31 cellular contexts compared by ENCODE assay signal in genomic region chr2:238811293-238811692, GRCh38. TPM values are rescaled to one million over a fixed set of nuclear protein-coding genes. Genes with fewer than 3 reads are reported as not detected.
DNase-seq lines count a peak whose midpoint lies in the region; FAIRE-seq and TF ChIP-seq lines count a peak whose summit lies in the region.
"Had no signal": no experiment of that assay in that cellular context is flagged by ENCODE, and none has a peak within 500 bp of the region (broad histone marks: within the 10 kb centered on the region; RNA-seq: fewer than 3 reads in every experiment).

No MANE protein-coding gene starts in this region.

- no peak overlapping the region for H2BK120ac ChIP-seq in mesenchymal stem cell (ENCODE audit: low read depth, low read length)

- FAIRE-seq in endometrium (lab: Jason Lieb, UNC): peak; percentile 93
- FAIRE-seq: A549, GM12878, islet of Langerhans, TTC549 had no signal

- no peak overlapping the region for H3K4ac ChIP-seq in mesenchymal stem cell (ENCODE audit: low read depth in 1 of 2, low read length in 2 of 2)

- H2BK15ac ChIP-seq in mesenchymal stem cell (ENCODE audit: low read depth, poor library complexity, severe bottlenecking): no peak overlapping the region

- no peak overlapping the region for H3K27ac ChIP-seq in mesenchymal stem cell (ENCODE audit: low read length, poor library complexity, severe bottlenecking)
- H3K27ac ChIP-seq in A673 (ENCODE audit: low read depth, low read length, poor library complexity, severe bottlenecking): no peak overlapping the region
- H3K27ac ChIP-seq in tibial artery: no peak overlapping the region
- H3K27ac ChIP-seq: A549; BLaER1 treated with 17β-estradiol and CSF1 and Interleukin-3, amounts not matched to agents 10 nM and 100 nM; HL-60; left lung; ovary had no signal

- H3K27me3 ChIP-seq in mesenchymal stem cell (ENCODE audit: control insufficient read depth in 1 of 2, insufficient read depth in 1 of 2, low read length in 2 of 2): peaks cover 3 to 7% of the 10 kb centered on the region in 2 experiments
- H3K27me3 ChIP-seq in A673 (replicated peaks; ENCODE audit: insufficient read depth, low read depth, low read length, poor library complexity): peaks cover 7% of the 10 kb centered on the region
- peaks cover 0 to 17% of the 10 kb centered on the region in 2 donors for H3K27me3 ChIP-seq in tibial artery
- H3K27me3 ChIP-seq: BLaER1 treated with 17β-estradiol and CSF1 and Interleukin-3, amounts not matched to agents 10 nM and 100 nM; ovary had no signal

- TF ChIP-seq CTCF in A673 (conservative IDR thresholded peaks at IDR 0.05; ENCODE audit: low read depth, low read length) (no peak), tibial artery (IDR thresholded peaks at IDR 0.05) (no peak)

- H3K4me3 ChIP-seq in mesenchymal stem cell (ENCODE audit: insufficient read depth in 1 of 2, low read depth in 1 of 2, low read length in 2 of 2) (peak overlapping the region in 1 of 2 experiments; percentile 47), A673 (ENCODE audit: low read depth, low read length, poor library complexity, severe bottlenecking) (no peak overlapping the region), tibial artery (no peak overlapping the region)
- H3K4me3 ChIP-seq: A549; BLaER1 treated with 17β-estradiol and CSF1 and Interleukin-3, amounts not matched to agents 10 nM and 100 nM; GM12878; left lung; ovary; skin epidermis had no signal

- intact Hi-C loops in A673 (cut with micrococcal nuclease; ENCODE audit: unreplicated experiment): no loop called here
- intact Hi-C loops in tibial artery (cut with DNase I; ENCODE audit: low total_unique reads): no loop called here

- H3K4me1 ChIP-seq in mesenchymal stem cell (ENCODE audit: control insufficient read depth, insufficient read depth, low read depth, low read length) (no peaks in the 10 kb centered on the region), A673 (ENCODE audit: insufficient read depth, low read length, poor library complexity, severe bottlenecking) (no peaks in the 10 kb centered on the region), tibial artery (no peaks in the 10 kb centered on the region)
- H3K4me1 ChIP-seq: A549, left lung had no signal

- H3K14ac ChIP-seq in mesenchymal stem cell (ENCODE audit: low read length in 2 of 2): no peak overlapping the region

- H3K9me3 ChIP-seq in mesenchymal stem cell (ENCODE audit: control insufficient read depth, low read length) (peaks cover 36% of the 10 kb centered on the region), A673 (ENCODE audit: low read depth, low read length, poor library complexity, severe bottlenecking) (peaks cover 10% of the 10 kb centered on the region), tibial artery (peaks cover 0 to 15% (median 14%) of the 10 kb centered on the region in 3 donors)
- H3K9me3 ChIP-seq: ovary had no signal

- peak overlapping the region; percentile 90 for H3K9ac ChIP-seq in mesenchymal stem cell (ENCODE audit: low read length)
- H3K9ac ChIP-seq: BLaER1 treated with 17β-estradiol and CSF1 and Interleukin-3, amounts not matched to agents 10 nM and 100 nM had no signal

- no peak overlapping the region for H3K4me2 ChIP-seq in mesenchymal stem cell (ENCODE audit: low read length, poor library complexity, severe bottlenecking)
- H3K4me2 ChIP-seq: A549 had no signal

- no peak overlapping the region for H3K18ac ChIP-seq in mesenchymal stem cell (ENCODE audit: low read depth in 1 of 2, low read length in 2 of 2)

- H2AFZ ChIP-seq in mesenchymal stem cell (ENCODE audit: low read depth, low read length): no peak overlapping the region

- H4K8ac ChIP-seq in mesenchymal stem cell (ENCODE audit: low read length): no peak overlapping the region

- H3K23ac ChIP-seq in mesenchymal stem cell (ENCODE audit: low read length in 2 of 2): no peak overlapping the region

- no peaks in the 10 kb centered on the region for H3K36me3 ChIP-seq in mesenchymal stem cell (ENCODE audit: control insufficient read depth in 1 of 2, insufficient read depth in 2 of 2, low read depth in 1 of 2, low read length in 2 of 2)
- H3K36me3 ChIP-seq in A673 (ENCODE audit: insufficient read depth, low read length, poor library complexity, severe bottlenecking): no peaks in the 10 kb centered on the region
- no peaks in the 10 kb centered on the region for H3K36me3 ChIP-seq in tibial artery
- H3K36me3 ChIP-seq: BLaER1 treated with 17β-estradiol and CSF1 and Interleukin-3, amounts not matched to agents 10 nM and 100 nM; left lung; ovary had no signal

- H2BK12ac ChIP-seq in mesenchymal stem cell (ENCODE audit: low read length in 2 of 2): no peak overlapping the region

- peak; percentile 57 for DNase-seq in AG20443 (ENCODE audit: low spot score)
- peak; percentile 39 for DNase-seq in HCEC 1CT
- no peak for DNase-seq in mesenchymal stem cell
- DNase-seq in NAMALWA (ENCODE audit: low spot score): no peak
- no peak for DNase-seq in A673 (ENCODE audit: low spot score)
- no peak for DNase-seq in inferior parietal cortex (ENCODE audit: extremely low spot score)
- DNase-seq in tibial artery: no peak
- DNase-seq: activated gamma-delta T cell treated with Interleukin-2 at 50 U/mL for 16 hours; activated naive CD8-positive, alpha-beta T cell treated with anti-CD3 and anti-CD28 coated beads, Interleukin-2, amount 50 U/mL, for 24 hours; activated T-cell treated with anti-CD3 and anti-CD28 coated beads, Interleukin-2, amount 50 U/mL, for 4 hours; dermis blood vessel endothelial cell; DMS79; endodermal cell; glutamatergic neuron; left lung; NCI-H1436; NCI-H2081; NCI-H2227 treated with DMSO at 0.1 percent for 48 hours; NCI-H69; ovary; PC-3; stimulated activated naive CD4-positive, alpha-beta T cell treated with Interleukin-2 at 50 U/mL for 16 hours had no signal

- CTCF ChIA-PET in A673 (lab: Charles Lee): no interaction called here

- H3K79me1 ChIP-seq in mesenchymal stem cell (replicated peaks; ENCODE audit: low read length, poor library complexity, severe bottlenecking): no peaks in the 10 kb centered on the region

- no peak overlapping the region for H4K91ac ChIP-seq in mesenchymal stem cell (ENCODE audit: low read length)

- 39% methylated on average over 3 of the region's 4 CpGs for WGBS in mesenchymal stem cell

- no peak overlapping the region for H2AK5ac ChIP-seq in mesenchymal stem cell (ENCODE audit: low read length, severe bottlenecking)

- H2BK5ac ChIP-seq in mesenchymal stem cell (ENCODE audit: low read depth, low read length, poor library complexity, severe bottlenecking): no peak overlapping the region

- POLR2A ChIA-PET in A673 (lab: Charles Lee; ENCODE audit: low non-redundant PET): no interaction called here

- no TSS peak for BruUV-seq in A673 (replicated peaks; lab: Mats Ljungman, UMichigan)

RNA-seq across cellular contexts. Expression of gene TWIST2, which starts 36.6 kb away (rescaled TPM):
- polyA plus RNA-seq in mesenchymal stem cell (2013, experiment 1 of 2): 11.1 TPM
- 11.7 TPM for polyA plus RNA-seq in mesenchymal stem cell (2013, experiment 2 of 2)
- not detected in 2 replicates for total RNA-seq in A673 (2021)
- total RNA-seq: activated T-cell treated with anti-CD3 and anti-CD28 coated beads, Interleukin-2, amount 50 U/mL, for 4 hours; dermis blood vessel endothelial cell; GM12878 had no signal
- polyA plus RNA-seq: GM12878, neural cell had no signal

Comparison
In these comparisons a context has a peak if more than half of its experiments do, and no peak if none do; other contexts are left out.
1. DNase-seq: peak in AG20443 (single experiment) and HCEC 1CT (single experiment); none in mesenchymal stem cell (single experiment), NAMALWA (single experiment), A673 (single experiment), inferior parietal cortex (single experiment) and tibial artery (0 of 2).